8 cellular contexts compared by ENCODE assay signal in the genomic region with DNA sequence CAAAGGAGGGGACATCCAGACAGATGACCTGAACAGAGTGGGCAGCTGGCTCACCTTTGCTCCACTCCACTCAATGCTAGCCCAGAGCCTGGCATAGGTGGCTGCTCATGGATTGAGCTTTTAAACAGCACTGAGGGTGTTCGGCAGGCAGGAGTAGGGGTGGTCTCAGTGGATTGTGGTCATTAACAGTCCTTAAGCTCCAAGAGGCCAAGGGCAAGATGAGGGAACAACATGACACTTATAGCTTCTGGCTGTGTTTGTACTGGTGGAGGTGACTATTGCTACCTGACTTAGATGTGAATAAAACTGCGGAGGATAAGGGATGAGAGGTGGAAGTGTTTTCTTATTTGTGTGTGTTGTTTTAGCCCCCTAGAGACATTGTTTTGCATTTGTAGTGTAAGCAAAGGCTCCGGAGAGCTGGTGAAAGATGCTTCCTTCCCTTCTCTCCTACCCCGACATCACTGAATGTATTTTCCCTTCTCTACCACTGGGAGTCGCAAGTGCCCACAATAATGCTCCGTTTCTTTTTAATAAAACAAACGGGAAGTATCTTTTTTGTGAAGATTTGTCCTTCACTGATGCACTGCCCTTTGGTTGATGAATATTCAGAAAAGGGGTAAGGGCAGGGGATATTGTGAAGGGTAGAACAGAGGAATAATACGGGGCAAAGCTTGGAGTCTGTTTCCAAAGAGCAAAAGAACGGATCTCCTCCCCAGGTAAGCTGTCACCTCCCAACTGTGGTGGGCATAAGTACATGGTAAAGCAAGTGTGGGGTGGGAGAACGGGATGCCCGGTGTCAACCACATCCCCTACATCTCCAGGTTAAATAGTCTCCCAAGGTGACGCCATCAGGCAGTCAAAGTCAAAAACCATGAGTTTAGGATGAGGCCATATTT. TPM values are rescaled to one million over a fixed set of nuclear protein-coding genes. Genes with fewer than 3 reads are reported as not detected.
DNase-seq lines count a peak whose midpoint lies in the region; ATAC-seq and TF ChIP-seq lines count a peak whose summit lies in the region.

No MANE protein-coding gene starts in this region.

- intact Hi-C loops in A673 (cut with micrococcal nuclease; ENCODE audit: unreplicated experiment) (loop anchor here (1.0 to 10.0 kb wide), 3 partner anchors 123 to 703 kb away; no protein-coding TSS in a partner anchor), PC-9 (cut with micrococcal nuclease; ENCODE audit: unreplicated experiment) (loop anchor here (2.0 to 10.0 kb wide), 5 partner anchors 125 to 603 kb away; a partner anchor contains a TSS)

- no peak overlapping the region for H2BK5ac ChIP-seq in neuronal stem cell (ENCODE audit: low read length)

- CTCF ChIA-PET in A673 (lab: Charles Lee), result interaction anchor here (0.6 to 2.0 kb wide), 3 partner anchors 123 to 772 kb away, joined by 3 to 13 read pairs (median 5); no protein-coding TSS in a partner anchor
- CTCF ChIA-PET in PC-9 (lab: Charles Lee), result interaction anchor here (0.5 to 1.2 kb wide), 3 partner anchors 20 to 965 kb away, joined by 3 read pairs; no protein-coding TSS in a partner anchor

- H4K8ac ChIP-seq in neuronal stem cell (ENCODE audit: low read depth, low read length), result no peak overlapping the region

- H3K27me3 ChIP-seq in A673 (replicated peaks; ENCODE audit: insufficient read depth, low read depth, low read length, poor library complexity) (peaks cover 5% of the 10 kb centered on the region), PC-9 (ENCODE audit: insufficient read depth, low read depth) (no peaks in the 10 kb centered on the region), neuronal stem cell (ENCODE audit: control insufficient read depth in 3 of 3, insufficient read depth in 3 of 3, low read depth in 1 of 3, low read length in 3 of 3) (no peaks in the 10 kb centered on the region)

- H3K27ac ChIP-seq in A673 (ENCODE audit: low read depth, low read length, poor library complexity, severe bottlenecking), result no peak overlapping the region
- no peak overlapping the region for H3K27ac ChIP-seq in PC-9
- no peak overlapping the region for H3K27ac ChIP-seq in neuronal stem cell (replicated peaks; ENCODE audit: low read length)

- H2BK15ac ChIP-seq in neuronal stem cell (ENCODE audit: low read length), result no peak overlapping the region

- no peaks in the 10 kb centered on the region for H3K79me1 ChIP-seq in neuronal stem cell (ENCODE audit: low read depth, low read length)

- no peak overlapping the region for H3K14ac ChIP-seq in neuronal stem cell (ENCODE audit: low read length)

- H3K36me3 ChIP-seq in A673 (ENCODE audit: insufficient read depth, low read length, poor library complexity, severe bottlenecking) (no peaks in the 10 kb centered on the region), PC-9 (ENCODE audit: low read depth) (no peaks in the 10 kb centered on the region), neuronal stem cell (replicated peaks in 1 of 2; ENCODE audit: control insufficient read depth in 2 of 2, insufficient read depth in 2 of 2, low read length in 2 of 2) (no peaks in the 10 kb centered on the region)

- H4K91ac ChIP-seq in neuronal stem cell (ENCODE audit: low read depth, low read length, poor library complexity), result no peak overlapping the region

- H2BK12ac ChIP-seq in neuronal stem cell (ENCODE audit: low read length), result no peak overlapping the region

- H3F3A ChIP-seq in PC-9 (ENCODE audit: insufficient read depth, low read depth), result no peaks in the 10 kb centered on the region

- BruUV-seq in A673 (replicated peaks; lab: Mats Ljungman, UMichigan) (no TSS peak), PC-9 (replicated peaks; lab: Mats Ljungman, UMichigan) (no TSS peak)

- peak; percentile 61 for DNase-seq in A673 (ENCODE audit: low spot score)
- no peak for DNase-seq in GM12864 (ENCODE audit: low read depth)
- DNase-seq in PC-9, result peak in 1 of 2 experiments; percentile 50
- peak; percentile 63 for DNase-seq in epidermal melanocyte (ENCODE audit: insufficient read length, low spot score)
- peak; percentile 36 for DNase-seq in neuronal stem cell (ENCODE audit: low spot score)

- H3K4me1 ChIP-seq in A673 (ENCODE audit: insufficient read depth, low read length, poor library complexity, severe bottlenecking), result no peaks in the 10 kb centered on the region
- H3K4me1 ChIP-seq in PC-9 (replicated peaks; ENCODE audit: insufficient read depth), result no peaks in the 10 kb centered on the region
- H3K4me1 ChIP-seq in neuronal stem cell (ENCODE audit: control insufficient read depth in 2 of 2, insufficient read depth in 1 of 2, low read depth in 1 of 2, low read length in 2 of 2), result no peaks in the 10 kb centered on the region

- POLR2A ChIA-PET in A673 (lab: Charles Lee; ENCODE audit: low non-redundant PET) (no interaction called here), PC-9 (lab: Charles Lee; ENCODE audit: unreplicated experiment) (no interaction called here)

- H2AK5ac ChIP-seq in neuronal stem cell (ENCODE audit: low read depth, low read length), result no peak overlapping the region

- H3K79me2 ChIP-seq in PC-9 (ENCODE audit: low read depth), result no peaks in the 10 kb centered on the region

- no peak overlapping the region for H3K18ac ChIP-seq in neuronal stem cell (ENCODE audit: low read length)

- H3K4me2 ChIP-seq in PC-9 (no peak overlapping the region), neuronal stem cell (ENCODE audit: insufficient read depth, low read length, poor library complexity, severe bottlenecking) (no peak overlapping the region)

- no CpG with 5 or more reads among the region's 12 CpGs for WGBS in neuronal stem cell (ENCODE audit: extremely low coverage in 2 of 2, insufficient read length in 2 of 2, insufficient replicate concordance in 1 of 2), 2 donors

- peak; percentile 57 for ATAC-seq in HG02970 (IDR thresholded peaks at IDR 0.05; ENCODE audit: low FRiP score, unreplicated experiment)
- ATAC-seq in activated CD4-positive, CD25-positive, alpha-beta regulatory T cell treated with anti-CD3 and anti-CD28 coated beads, Interleukin-2, amount 50 U/mL, for 24 hours, result no peak
- no peak for ATAC-seq in HG02763 (IDR thresholded peaks at IDR 0.05; ENCODE audit: unreplicated experiment)

- H3K4me3 ChIP-seq in A673 (ENCODE audit: low read depth, low read length, poor library complexity, severe bottlenecking), result no peak overlapping the region
- no peak overlapping the region for H3K4me3 ChIP-seq in GM12864 (ENCODE audit: low read depth, low read length)
- H3K4me3 ChIP-seq in PC-9, result no peak overlapping the region
- H3K4me3 ChIP-seq in neuronal stem cell (ENCODE audit: low read length in 2 of 2), result no peak overlapping the region

- no peaks in the 10 kb centered on the region for H4K20me1 ChIP-seq in PC-9 (ENCODE audit: insufficient read depth)

- no peak overlapping the region for H3K23ac ChIP-seq in neuronal stem cell (ENCODE audit: low read depth, low read length, poor library complexity)

- H3K4ac ChIP-seq in neuronal stem cell (ENCODE audit: low read length), result no peak overlapping the region

- no peaks in the 10 kb centered on the region for H3K9me2 ChIP-seq in PC-9 (ENCODE audit: insufficient read depth)

- TF ChIP-seq CTCF in A673 (conservative IDR thresholded peaks at IDR 0.05; ENCODE audit: low read depth, low read length) (peak; percentile 86), GM12864 (IDR thresholded peaks at IDR 0.05; ENCODE audit: low read depth, low read length, missing control alignments) (peak; percentile 69), PC-9 (conservative IDR thresholded peaks at IDR 0.05) (peak; percentile 95)

- H2BK120ac ChIP-seq in neuronal stem cell (ENCODE audit: low read depth, low read length), result no peak overlapping the region

- H3K9ac ChIP-seq in neuronal stem cell (ENCODE audit: low read depth, low read length, poor library complexity), result no peak overlapping the region

- H3K9me3 ChIP-seq in A673 (ENCODE audit: low read depth, low read length, poor library complexity, severe bottlenecking) (no peaks in the 10 kb centered on the region), PC-9 (ENCODE audit: insufficient read depth, low read depth) (peaks cover 4% of the 10 kb centered on the region; the same call in 1 of the 2 replicates), neuronal stem cell (replicated peaks in 1 of 2; ENCODE audit: control insufficient read depth in 2 of 2, insufficient read depth in 1 of 2, low read depth in 1 of 2, low read length in 2 of 2) (peaks cover 0 to 2% of the 10 kb centered on the region in 2 donors)

- H2AFZ ChIP-seq in PC-9 (peak overlapping the region; percentile 14; the same call in 1 of the 2 replicates), neuronal stem cell (ENCODE audit: low read length) (peak overlapping the region; percentile 12)

RNA-seq across cellular contexts. Expression of a gene that starts 27.5 kb away (rescaled TPM):
- total RNA-seq in A673 (2021) (not detected in 2 replicates), PC-9 (2021) (not detected in 2 replicates)
- polyA plus RNA-seq in neuronal stem cell (2013, experiment 1 of 2), result not detected
- not detected for polyA plus RNA-seq in neuronal stem cell (2013, experiment 2 of 2)
